17 cellular contexts compared by ENCODE assay signal in the genomic region with DNA sequence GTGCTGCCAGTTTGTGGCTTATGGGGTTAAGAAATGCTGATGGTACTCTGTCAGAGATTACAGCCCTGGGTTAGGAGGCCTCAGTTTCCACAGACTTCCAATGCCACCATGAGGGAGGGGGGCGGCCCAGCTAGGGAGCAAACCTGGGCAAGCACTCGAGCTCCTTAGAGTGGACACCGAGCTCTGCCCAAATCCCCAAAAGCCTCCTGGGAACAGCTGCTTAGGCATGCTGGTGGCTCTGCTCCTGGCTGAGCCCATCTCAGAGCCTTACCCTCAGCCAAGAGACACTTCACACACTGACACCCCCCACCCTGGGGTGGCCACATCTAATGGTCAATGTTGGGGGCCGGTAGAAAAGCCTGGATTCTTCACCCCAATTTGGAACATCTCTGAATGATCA.
DNase-seq lines count a peak whose midpoint lies in the region; ATAC-seq and TF ChIP-seq lines count a peak whose summit lies in the region.
"Had no signal": no experiment of that assay in that cellular context is flagged by ENCODE, and none has a peak within 500 bp of the region (broad histone marks: within the 10 kb centered on the region; RNA-seq: fewer than 3 reads in every experiment).

No MANE protein-coding gene starts in this region.

- H3K9me3 Mint-ChIP-seq in CD8-positive, alpha-beta memory T cell = no peaks in the 10 kb centered on the region
- H3K9me3 Mint-ChIP-seq: CD14-positive monocyte had no signal

- H2AFZ ChIP-seq in DND-41 (ENCODE audit: low read depth, low read length) = no peak overlapping the region

- intact Hi-C loops in spleen (cut with DNase I; ENCODE audit: low total_unique reads) = no loop called here

- H3K4me2 ChIP-seq in BLaER1 treated with 17β-estradiol and CSF1 and Interleukin-3, amounts not matched to agents 10 nM and 100 nM = peak overlapping the region in 10 of 11 experiments; percentile 84 to 96 (median 94); a peak in 18 of 22 replicates
- H3K4me2 ChIP-seq in DND-41 (ENCODE audit: insufficient read depth, low read length) = no peak overlapping the region

- H3K4me1 Mint-ChIP-seq in CD8-positive, alpha-beta memory T cell = peaks cover 24 to 28% (median 28%) of the 10 kb centered on the region in 3 donors

- no peak for TF ChIP-seq CTCF in DND-41 (IDR thresholded peaks at IDR 0.05; ENCODE audit: borderline replicate concordance, extremely low read depth, low read length, poor library complexity, severe bottlenecking)
- TF ChIP-seq CTCF in spleen (IDR thresholded peaks at IDR 0.05 in 8 of 11, conservative IDR thresholded peaks at IDR 0.05 in 3 of 11) = no peak
- TF ChIP-seq CTCF in right atrium auricular region (IDR thresholded peaks at IDR 0.05) = no peak

- H3K36me3 Mint-ChIP-seq in CD8-positive, alpha-beta memory T cell = no peaks in the 10 kb centered on the region
- H3K36me3 Mint-ChIP-seq: CD14-positive monocyte had no signal

- peak overlapping the region in 5 of 11 experiments; percentile 29 to 80 (median 74); a peak in 9 of 22 replicates for H3K9ac ChIP-seq in BLaER1 treated with 17β-estradiol and CSF1 and Interleukin-3, amounts not matched to agents 10 nM and 100 nM
- peak overlapping the region; percentile 64; the same call in 1 of the 2 replicates for H3K9ac ChIP-seq in DND-41 (ENCODE audit: low read depth, low read length)

- 85 to 97% (median 92%) methylated on average over 2 to 4 of the region's 4 CpGs for WGBS in spleen, 5 donors

- H3K79me2 ChIP-seq in DND-41 (ENCODE audit: insufficient read depth, low read length) = no peaks in the 10 kb centered on the region

- POLR2A ChIA-PET in CD8-positive, alpha-beta memory T cell (lab: Charles Lee) = no interaction called here

- H3K27ac ChIP-seq in BLaER1 treated with 17β-estradiol and CSF1 and Interleukin-3, amounts not matched to agents 10 nM and 100 nM = peak overlapping the region in 4 of 11 experiments; percentile 86 to 91 (median 88); a peak in 5 of 22 replicates
- peak overlapping the region; percentile 74; the same call in 1 of the 2 replicates for H3K27ac ChIP-seq in DND-41 (ENCODE audit: low read length)
- no peak overlapping the region for H3K27ac ChIP-seq in spleen
- H3K27ac ChIP-seq in CD8-positive, alpha-beta memory T cell (ENCODE audit: low read depth, low read length) = no peak overlapping the region
- H3K27ac ChIP-seq in right atrium auricular region = no peak overlapping the region
- H3K27ac ChIP-seq: RWPE1 had no signal

- no peak for ATAC-seq in DND-41 (ENCODE audit: insufficient read depth, low read depth)
- ATAC-seq: Panc1 had no signal

- CTCF ChIA-PET in CD8-positive, alpha-beta memory T cell (lab: Charles Lee) = no interaction called here

- no peaks in the 10 kb centered on the region for H3K36me3 ChIP-seq in BLaER1 treated with 17β-estradiol and CSF1 and Interleukin-3, amounts not matched to agents 10 nM and 100 nM
- no peaks in the 10 kb centered on the region for H3K36me3 ChIP-seq in DND-41 (ENCODE audit: insufficient read depth, low read length)
- no peaks in the 10 kb centered on the region for H3K36me3 ChIP-seq in spleen
- no peaks in the 10 kb centered on the region for H3K36me3 ChIP-seq in CD8-positive, alpha-beta memory T cell (ENCODE audit: insufficient read depth, low read length)
- H3K36me3 ChIP-seq in right atrium auricular region = no peaks in the 10 kb centered on the region

- H3K4me3 Mint-ChIP-seq in CD8-positive, alpha-beta memory T cell = no peak overlapping the region
- H3K4me3 Mint-ChIP-seq: CD14-positive monocyte had no signal

- no peak for TF ChIP-seq POLR2A in spleen (IDR thresholded peaks at IDR 0.05)

- H4K20me1 ChIP-seq in BLaER1 treated with 17β-estradiol and CSF1 and Interleukin-3, amounts not matched to agents 10 nM and 100 nM = no peaks in the 10 kb centered on the region
- no peaks in the 10 kb centered on the region for H4K20me1 ChIP-seq in DND-41 (ENCODE audit: insufficient read depth, low read length)

- DNase-seq in DND-41 (no peak), mesenteric fat pad (ENCODE audit: low spot score) (peak; percentile 77), spleen (peak; percentile 62), dedifferentiated amniotic fluid mesenchymal stem cell (ENCODE audit: extremely low spot score) (no peak), right atrium auricular region (ENCODE audit: low spot score) (no peak)
- no peak for DNase-seq in CD8-positive, alpha-beta memory T cell
- DNase-seq: DMS153, NCI-H1092, NCI-H1417 treated with DMSO at 0.1 percent for 48 hours, NCI-H2081, NCI-H2227 treated with DMSO at 0.1 percent for 48 hours, NCI-H526 treated with DMSO at 0.1 percent for 48 hours, SHP77 treated with DMSO at 0.1 percent for 48 hours had no signal

- peaks cover 0 to 6% of the 10 kb centered on the region in 2 donors for H3K27me3 Mint-ChIP-seq in CD8-positive, alpha-beta memory T cell

- H3K4me1 ChIP-seq in BLaER1 treated with 17β-estradiol and CSF1 and Interleukin-3, amounts not matched to agents 10 nM and 100 nM = peaks cover 24 to 63% (median 57%) of the 10 kb centered on the region in 10 experiments
- H3K4me1 ChIP-seq in DND-41 (ENCODE audit: insufficient read depth, low read length) = peaks cover 43% of the 10 kb centered on the region
- H3K4me1 ChIP-seq in spleen = peaks cover 0 to 40% (median 22%) of the 10 kb centered on the region in 6 donors
- H3K4me1 ChIP-seq in CD8-positive, alpha-beta memory T cell (ENCODE audit: insufficient read depth, low read length) = peaks cover 23% of the 10 kb centered on the region
- H3K4me1 ChIP-seq in right atrium auricular region = peaks cover 0 to 19% of the 10 kb centered on the region in 2 donors

- H3K4me3 ChIP-seq in BLaER1 treated with 17β-estradiol and CSF1 and Interleukin-3, amounts not matched to agents 10 nM and 100 nM = no peak overlapping the region
- no peak overlapping the region for H3K4me3 ChIP-seq in DND-41 (ENCODE audit: low read depth in 1 of 2, low read length in 2 of 2)
- no peak overlapping the region for H3K4me3 ChIP-seq in spleen
- H3K4me3 ChIP-seq in CD8-positive, alpha-beta memory T cell (ENCODE audit: low read length) = no peak overlapping the region
- no peak overlapping the region for H3K4me3 ChIP-seq in right atrium auricular region

- no peaks in the 10 kb centered on the region for H3K9me3 ChIP-seq in BLaER1 treated with 17β-estradiol and CSF1 and Interleukin-3, amounts not matched to agents 10 nM and 100 nM (replicated peaks in 1 of 11)
- H3K9me3 ChIP-seq in DND-41 (ENCODE audit: insufficient read depth, low read length, severe bottlenecking) (no peaks in the 10 kb centered on the region), spleen (no peaks in the 10 kb centered on the region), right atrium auricular region (no peaks in the 10 kb centered on the region)
- H3K9me3 ChIP-seq in CD8-positive, alpha-beta memory T cell (ENCODE audit: low read length) = no peaks in the 10 kb centered on the region

- no peaks in the 10 kb centered on the region for H3K27me3 ChIP-seq in BLaER1 treated with 17β-estradiol and CSF1 and Interleukin-3, amounts not matched to agents 10 nM and 100 nM
- H3K27me3 ChIP-seq in DND-41 (ENCODE audit: insufficient read depth, low read length, poor library complexity) = no peaks in the 10 kb centered on the region
- H3K27me3 ChIP-seq in spleen (replicated peaks in 1 of 7) = no peaks in the 10 kb centered on the region
- no peaks in the 10 kb centered on the region for H3K27me3 ChIP-seq in CD8-positive, alpha-beta memory T cell (ENCODE audit: insufficient read depth, low read length, poor library complexity, severe bottlenecking)
- H3K27me3 ChIP-seq in right atrium auricular region = no peaks in the 10 kb centered on the region

- H3K27ac Mint-ChIP-seq in CD8-positive, alpha-beta memory T cell = peak overlapping the region in 1 of 8 donors; percentile 87

Comparison
In these comparisons a context has a peak if more than half of its experiments do, and no peak if none do; other contexts are left out.
1. DNase-seq: peak in mesenteric fat pad (single experiment) and spleen (single experiment); none in DND-41 (single experiment), CD8-positive, alpha-beta memory T cell (0 of 5), dedifferentiated amniotic fluid mesenchymal stem cell (single experiment) and right atrium auricular region (single experiment).